12 cellular contexts compared by ENCODE assay signal in the genomic region with DNA sequence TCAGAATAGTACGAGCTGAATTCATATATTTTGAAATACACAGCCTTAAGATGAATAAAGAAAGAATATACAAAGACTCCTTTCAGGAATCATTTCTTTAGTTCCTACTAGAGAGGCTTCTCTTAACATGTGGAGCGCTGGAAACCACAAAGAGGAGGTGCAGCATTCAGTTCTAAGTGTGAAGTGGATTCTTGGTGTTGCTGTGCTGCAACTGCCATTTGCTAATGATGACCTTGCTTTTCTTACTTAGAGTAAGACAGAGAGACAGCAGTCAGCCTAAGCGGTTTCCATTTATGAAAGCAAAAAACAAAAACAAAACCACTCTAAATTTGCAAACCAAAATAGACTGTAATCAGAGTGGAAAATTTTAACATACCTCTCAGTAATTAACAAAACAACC.
"Had no signal": no experiment of that assay in that cellular context is flagged by ENCODE, and none has a peak within 500 bp of the region (broad histone marks: within the 10 kb centered on the region; RNA-seq: fewer than 3 reads in every experiment).

No MANE protein-coding gene starts in this region.

- ATAC-seq: activated CD8-positive, alpha-beta T cell treated with anti-CD3 and anti-CD28 coated beads, Interleukin-2, amount 10 ng/mL, durations not matched to agents 7 days and 5 days; foreskin keratinocyte; heart left ventricle; stimulated activated naive CD8-positive, alpha-beta T cell treated with anti-CD3 and anti-CD28 coated beads, Interleukin-15, Interleukin-2, amounts not matched to agents 100 U/mL and 50 U/mL, for 24 hours had no signal

- DNase-seq: activated CD4-positive, alpha-beta T cell treated with anti-CD3 and anti-CD28 coated beads for 4 hours; activated CD8-positive, alpha-beta memory T cell treated with anti-CD3 and anti-CD28 coated beads, Interleukin-2, amount 50 U/mL, for 48 hours; activated CD8-positive, alpha-beta T cell treated with anti-CD3 and anti-CD28 coated beads, Interleukin-2, amount 10 ng/mL, durations not matched to agents 7 days and 5 days; activated naive CD4-positive, alpha-beta T cell treated with anti-CD3 and anti-CD28 coated beads for 36 hours; foreskin keratinocyte; heart left ventricle; left ventricle myocardium inferior; stimulated activated CD4-positive, alpha-beta T cell treated with anti-CD3 and anti-CD28 coated beads, Interleukin-4, amount 100 ng/mL, for 1 hour; stimulated activated CD8-positive, alpha-beta memory T cell treated with anti-CD3 and anti-CD28 coated beads, Interleukin-4, amount 100 ng/mL, for 48 hours; stimulated activated naive CD8-positive, alpha-beta T cell treated with anti-CD3 and anti-CD28 coated beads, Interleukin-15, Interleukin-2, amounts not matched to agents 100 U/mL and 50 U/mL, for 24 hours had no signal

- H3K27me3 ChIP-seq: foreskin keratinocyte, heart left ventricle, suprapubic skin had no signal

- H3K36me3 ChIP-seq: heart left ventricle, left ventricle myocardium inferior, suprapubic skin had no signal

- FAIRE-seq: keratinocyte had no signal

- H3K4me1 ChIP-seq: foreskin keratinocyte, heart left ventricle, left ventricle myocardium inferior, suprapubic skin had no signal

- H3K27ac ChIP-seq: foreskin keratinocyte, heart left ventricle, left ventricle myocardium inferior, suprapubic skin had no signal

- H3K9me3 ChIP-seq: left ventricle myocardium inferior had no signal

- H3K4me3 ChIP-seq: heart left ventricle, left ventricle myocardium inferior, suprapubic skin had no signal
